13 cellular contexts compared by ENCODE assay signal in genomic region chr22:33896154-33896800, GRCh38. TPM values are rescaled to one million over a fixed set of nuclear protein-coding genes. Genes with fewer than 3 reads are reported as not detected.
A peak's percentile ranks its signal among the peaks of the same experiment; 100 is the strongest.
DNase-seq lines count a peak whose midpoint lies in the region; ATAC-seq and TF ChIP-seq lines count a peak whose summit lies in the region.
"Had no signal": no experiment of that assay in that cellular context is flagged by ENCODE, and none has a peak within 500 bp of the region (broad histone marks: within the 10 kb centered on the region; RNA-seq: fewer than 3 reads in every experiment).

No MANE protein-coding gene starts in this region.

- ATAC-seq in GM21447 (IDR thresholded peaks at IDR 0.05; ENCODE audit: unreplicated experiment) (peak; percentile 68), HG03432 (IDR thresholded peaks at IDR 0.05; ENCODE audit: unreplicated experiment) (peak; percentile 54), GM18909 (IDR thresholded peaks at IDR 0.05; ENCODE audit: poor library complexity, unreplicated experiment) (no peak), HG02840 (IDR thresholded peaks at IDR 0.05; ENCODE audit: low FRiP score, unreplicated experiment) (no peak)
- ATAC-seq in CD8-positive, alpha-beta T cell: no peak
- ATAC-seq: K562, PC-3 had no signal

- TF ChIP-seq CTCF in GM12865 (IDR thresholded peaks at IDR 0.05; ENCODE audit: insufficient read depth, low read depth, low read length, missing control alignments) (no peak), left ventricle myocardium inferior (IDR thresholded peaks at IDR 0.05; ENCODE audit: borderline replicate concordance) (no peak)
- TF ChIP-seq CTCF in CD8-positive, alpha-beta T cell (IDR thresholded peaks at IDR 0.05): no peak

- DNase-seq in GM12865 (ENCODE audit: low read depth): peak; percentile 82
- DNase-seq in left ventricle myocardium inferior: no peak
- DNase-seq in stimulated activated CD8-positive, alpha-beta memory T cell treated with anti-CD3 and anti-CD28 coated beads, Interleukin-4, amount 100 ng/mL, for 48 hours: no peak
- no peak for DNase-seq in CD8-positive, alpha-beta T cell
- DNase-seq: NCI-H1930, PC-3, spleen had no signal

- peaks cover 5% of the 10 kb centered on the region for H3K9me3 ChIP-seq in left ventricle myocardium inferior (replicated peaks)
- no peaks in the 10 kb centered on the region for H3K9me3 ChIP-seq in CD8-positive, alpha-beta T cell (ENCODE audit: low read length)

- no peaks in the 10 kb centered on the region for H3K27me3 ChIP-seq in left ventricle myocardium inferior (ENCODE audit: low read depth)
- H3K27me3 ChIP-seq in CD8-positive, alpha-beta T cell (ENCODE audit: insufficient read depth, low read length): no peaks in the 10 kb centered on the region
- H3K27me3 ChIP-seq: spleen had no signal

- intact Hi-C loops in left ventricle myocardium inferior (cut with micrococcal nuclease): no loop called here
- intact Hi-C loops in CD8-positive, alpha-beta T cell (cut with DNase I, micrococcal nuclease): no loop called here

- no peak overlapping the region for H3K27ac Mint-ChIP-seq in CD8-positive, alpha-beta T cell

- peak overlapping the region; percentile 46 for H3K4me3 ChIP-seq in GM12865 (ENCODE audit: low read depth, low read length)
- H3K4me3 ChIP-seq in left ventricle myocardium inferior: no peak overlapping the region
- H3K4me3 ChIP-seq in CD8-positive, alpha-beta T cell (ENCODE audit: low read depth, low read length): no peak overlapping the region
- H3K4me3 ChIP-seq: K562, spleen had no signal

- no peak overlapping the region for H3K4me3 Mint-ChIP-seq in CD8-positive, alpha-beta T cell
- H3K4me3 Mint-ChIP-seq: nephron had no signal

- peak overlapping the region; percentile 75 for H3K27ac ChIP-seq in left ventricle myocardium inferior (replicated peaks)
- H3K27ac ChIP-seq in CD8-positive, alpha-beta T cell (ENCODE audit: low read depth, low read length): no peak overlapping the region

- peaks cover 3% of the 10 kb centered on the region for H3K9me3 Mint-ChIP-seq in CD8-positive, alpha-beta T cell
- H3K9me3 Mint-ChIP-seq: nephron had no signal

- H3K4me1 ChIP-seq in left ventricle myocardium inferior: peaks cover 87% of the 10 kb centered on the region
- no peaks in the 10 kb centered on the region for H3K4me1 ChIP-seq in CD8-positive, alpha-beta T cell (ENCODE audit: insufficient read depth, low read length)

- peaks cover 4% of the 10 kb centered on the region for H3K27me3 Mint-ChIP-seq in CD8-positive, alpha-beta T cell (ENCODE audit: low read depth)

- H3K36me3 Mint-ChIP-seq in CD8-positive, alpha-beta T cell: no peaks in the 10 kb centered on the region

- CTCF ChIA-PET in CD8-positive, alpha-beta T cell (lab: Charles Lee): no interaction called here

- H3K4me1 Mint-ChIP-seq in CD8-positive, alpha-beta T cell (ENCODE audit: low read depth): no peaks in the 10 kb centered on the region

- POLR2A ChIA-PET in CD8-positive, alpha-beta T cell (lab: Charles Lee): no interaction called here

- H3K36me3 ChIP-seq in left ventricle myocardium inferior: no peaks in the 10 kb centered on the region
- H3K36me3 ChIP-seq in CD8-positive, alpha-beta T cell (ENCODE audit: insufficient read depth, low read length): no peaks in the 10 kb centered on the region
- H3K36me3 ChIP-seq: spleen had no signal

RNA-seq across cellular contexts. Expression of gene LARGE1, which starts 24.0 kb away (rescaled TPM):
- 117 TPM for total RNA-seq in left ventricle myocardium inferior
- under 1 TPM; 0.78 to 0.90 TPM for total RNA-seq in CD8-positive, alpha-beta T cell

Comparison
In these comparisons a context has a peak if more than half of its experiments do, and no peak if none do; other contexts are left out.
1. ATAC-seq: peak in GM21447 (single experiment) and HG03432 (single experiment); none in GM18909 (single experiment), CD8-positive, alpha-beta T cell (single experiment) and HG02840 (single experiment).
2. RNA of gene LARGE1, which starts 24.0 kb away (total RNA-seq): 117 TPM in left ventricle myocardium inferior (single experiment); 0.78 to 0.90 TPM in CD8-positive, alpha-beta T cell; every median in the first group is over 10 times any median in the second.